In the genomic region with DNA sequence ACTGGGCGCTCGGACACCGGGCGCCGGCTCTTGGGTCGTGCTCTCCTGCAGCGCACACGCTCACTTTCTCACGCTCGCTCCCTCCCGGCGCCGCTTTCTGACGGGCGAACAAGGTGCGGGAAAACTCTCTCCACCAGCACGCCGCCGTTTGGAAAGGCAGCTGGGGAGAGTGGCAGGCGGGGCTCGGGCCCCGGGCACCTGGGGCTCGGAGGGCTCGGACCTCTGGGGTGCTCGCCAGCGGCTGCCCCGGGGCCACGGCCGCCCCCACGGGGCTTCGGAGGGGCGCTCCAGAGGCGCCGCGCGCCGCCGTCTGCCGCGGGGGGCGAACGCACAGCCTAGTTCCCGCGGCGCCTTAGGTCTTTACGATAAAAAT, we compare ENCODE assay signal across 8 cellular contexts. TPM values are rescaled to one million over a fixed set of nuclear protein-coding genes. Genes with fewer than 3 reads are reported as not detected.
DNase-seq lines count a peak whose midpoint lies in the region; ATAC-seq, FAIRE-seq and TF ChIP-seq lines count a peak whose summit lies in the region.

No MANE protein-coding gene starts in this region.

- ATAC-seq in GM21526 (IDR thresholded peaks at IDR 0.05; ENCODE audit: low FRiP score, unreplicated experiment) (peak; percentile 16), natural killer cell (peak; percentile 1 to 3 (median 1))

- H2AFZ ChIP-seq in Karpas-422 (ENCODE audit: low read length): no peak overlapping the region; the same call in 1 of the 2 replicates

- H3K4me3 ChIP-seq in Karpas-422 (ENCODE audit: low read length) (peak overlapping the region; percentile 89), dorsolateral prefrontal cortex (peak overlapping the region; percentile 67 to 99 (median 91))

- H3K4me2 ChIP-seq in Karpas-422 (ENCODE audit: low read depth, low read length, poor library complexity, severe bottlenecking): peak overlapping the region; percentile 78

- H3K4me1 ChIP-seq in Karpas-422 (ENCODE audit: low read length): peaks cover 69% of the 10 kb centered on the region

- no peaks in the 10 kb centered on the region for H3K36me3 Mint-ChIP-seq in natural killer cell

- peak overlapping the region; percentile 95 to 99 for H3K27ac Mint-ChIP-seq in natural killer cell

- H3K4me1 Mint-ChIP-seq in natural killer cell: peaks cover 49 to 61% of the 10 kb centered on the region in 2 donors

- TF ChIP-seq CTCF in D721Med (IDR thresholded peaks at IDR 0.05; ENCODE audit: insufficient read depth, missing control alignments) (no peak), dorsolateral prefrontal cortex (IDR thresholded peaks at IDR 0.05 in 54 of 56, conservative IDR thresholded peaks at IDR 0.05 in 2 of 56; ENCODE audit: low read depth in 1 of 56, partially characterized antibody in 56 of 56) (peak in 11 of 56 donors; percentile 7 to 34 (median 13)), natural killer cell (IDR thresholded peaks at IDR 0.05) (no peak)

- H3K9me3 ChIP-seq in Karpas-422 (ENCODE audit: low read length): no peaks in the 10 kb centered on the region

- no peaks in the 10 kb centered on the region for H3K27me3 ChIP-seq in Karpas-422 (ENCODE audit: low read length)
- no peaks in the 10 kb centered on the region for H3K27me3 ChIP-seq in dorsolateral prefrontal cortex

- no peak for FAIRE-seq in D721Med (lab: Jason Lieb, UNC)

- peaks cover 15% of the 10 kb centered on the region; the same call in 1 of the 2 replicates for H3K36me3 ChIP-seq in Karpas-422 (ENCODE audit: insufficient read depth, low read length)

- peak overlapping the region; percentile 92 for H3K4me3 Mint-ChIP-seq in natural killer cell

- intact Hi-C loops in dorsolateral prefrontal cortex (cut with DNase I): loop anchor here (1.0 to 10.0 kb wide), 10 partner anchors 21 to 610 kb away; a partner anchor contains a TSS
- intact Hi-C loops in natural killer cell (cut with micrococcal nuclease): loop anchor here (2.0 to 10.0 kb wide), 3 partner anchors 15 to 293 kb away; a partner anchor contains a TSS

- no peaks in the 10 kb centered on the region for H3K9me3 Mint-ChIP-seq in natural killer cell

- DNase-seq in D721Med (ENCODE audit: insufficient read length, low spot score): peak; percentile 22
- DNase-seq in Karpas-422: no peak
- no peak for DNase-seq in dorsolateral prefrontal cortex
- no peak for DNase-seq in natural killer cell
- no peak for DNase-seq in amniotic stem cell (lab: John Stamatoyannopoulos, UW)
- no peak for DNase-seq in NCI-H510A (lab: John Stamatoyannopoulos, UW)
- DNase-seq in cerebellar cortex (ENCODE audit: low spot score): no peak

- H3K27ac ChIP-seq in Karpas-422 (ENCODE audit: low read length): peak overlapping the region; percentile 96
- H3K27ac ChIP-seq in dorsolateral prefrontal cortex: peak overlapping the region; percentile 75 to 100 (median 100)

- H3K79me2 ChIP-seq in Karpas-422 (ENCODE audit: low read length): peaks cover 81% of the 10 kb centered on the region

- no peaks in the 10 kb centered on the region for H3K9me2 ChIP-seq in Karpas-422 (replicated peaks; ENCODE audit: insufficient read depth, low read length)

- peak overlapping the region; percentile 99 for H3K9ac ChIP-seq in Karpas-422 (ENCODE audit: low read length)

- 0 out of 2 replicates have a peak, but pooled peaks cover 5% of the 10 kb centered on the region for H4K20me1 ChIP-seq in Karpas-422 (ENCODE audit: insufficient read depth, low read depth, low read length)

- H3K27me3 Mint-ChIP-seq in natural killer cell (ENCODE audit: low read depth in 2 of 2): no peaks in the 10 kb centered on the region

RNA-seq across cellular contexts. Expression of a gene that starts 0.4 kb away (rescaled TPM):
- total RNA-seq in Karpas-422 (2014; rRNA removed; shearing (Covaris generic); ENCODE audit: low replicate concordance): 35.6 and 56.9 TPM in 2 replicates
- 10 to 100 TPM; 26.4 to 56.2 (median 40.1) TPM for total RNA-seq in dorsolateral prefrontal cortex
- 100 to 1,000 TPM; 155 to 178 (median 161) TPM for total RNA-seq in natural killer cell
